In the genomic region with DNA sequence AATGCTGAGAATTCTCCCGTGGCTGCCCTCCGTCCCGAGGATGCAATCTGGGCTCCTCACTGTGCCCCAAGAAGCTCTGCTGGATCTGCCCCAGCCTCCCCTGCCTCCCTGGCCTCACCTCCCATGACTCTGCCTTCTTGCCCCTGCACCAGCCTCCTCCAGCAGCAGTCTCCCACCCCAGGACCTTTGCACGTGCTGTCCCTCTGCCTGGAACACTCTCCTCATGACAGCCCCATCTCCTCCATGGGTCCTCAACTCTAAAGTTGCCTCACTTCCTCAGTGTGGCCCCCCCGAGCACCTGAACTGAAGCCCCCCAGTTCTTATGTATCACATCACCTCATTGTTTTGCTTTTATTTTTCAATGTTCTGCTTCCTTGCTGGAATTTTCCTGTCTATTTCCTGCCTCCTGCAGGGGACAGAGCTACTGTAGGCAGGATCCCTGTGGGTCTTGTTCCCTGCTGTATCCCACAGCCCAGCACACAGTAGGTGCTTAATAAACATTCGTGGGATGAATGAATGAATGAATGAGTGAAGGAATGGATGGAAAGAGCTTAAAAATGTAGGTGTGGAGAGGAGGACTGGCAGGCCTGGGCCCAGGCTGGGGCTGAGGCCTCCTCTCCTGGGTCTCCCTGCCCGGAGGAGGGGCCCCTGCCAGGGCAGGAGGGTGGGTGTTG, we compare ENCODE assay signal across 1 cellular context.
TF ChIP-seq lines count a peak whose summit lies in the region.

No MANE protein-coding gene starts in this region.

TF ChIP-seq in IMR-90, 13 proteins besides CTCF, POLR2A, EP300 and RAD21:
- no peak for TF ChIP-seq RFX5 (IDR thresholded peaks at IDR 0.05; ENCODE audit: low read depth, low read length)
- no peak for TF ChIP-seq SMC3 (IDR thresholded peaks at IDR 0.05; ENCODE audit: low read depth, low read length)
- TF ChIP-seq MAFK (IDR thresholded peaks at IDR 0.05; ENCODE audit: low read depth, low read length): no peak
- TF ChIP-seq FOS (IDR thresholded peaks at IDR 0.05; ENCODE audit: low read depth, low read length): no peak
- TF ChIP-seq CHD1 (IDR thresholded peaks at IDR 0.05; ENCODE audit: low read depth, low read length): no peak
- no peak for TF ChIP-seq ELK1 (IDR thresholded peaks at IDR 0.05; ENCODE audit: borderline replicate concordance, low read depth, low read length)
- no peak for TF ChIP-seq CEBPB (IDR thresholded peaks at IDR 0.05; ENCODE audit: low read depth, low read length)
